ENCODE assay signal across 23 cellular contexts in genomic region chr2:134019871-134020270, GRCh38.
"Had no signal": no experiment of that assay in that cellular context is flagged by ENCODE, and none has a peak within 500 bp of the region (broad histone marks: within the 10 kb centered on the region; RNA-seq: fewer than 3 reads in every experiment).

No MANE protein-coding gene starts in this region.

- H3K9me3 Mint-ChIP-seq: activated B cell treated with CpG ODN at 0.5 μM for 24 hours; activated CD8-positive, alpha-beta T cell treated with anti-CD3 and anti-CD28 coated beads for 36 hours; activated naive CD4-positive, alpha-beta T cell treated with anti-CD3 and anti-CD28 coated beads, Interleukin-2, amount 10 ng/mL, durations not matched to agents 7 days and 5 days; activated naive CD8-positive, alpha-beta T cell treated with anti-CD3 and anti-CD28 coated beads, Interleukin-2, amount 10 ng/mL, durations not matched to agents 7 days and 5 days; activated T-cell treated with anti-CD3 and anti-CD28 coated beads, Interleukin-2, amount 50 U/mL, for 72 hours; activated T-helper 2 cell treated with anti-CD3 and anti-CD28 coated beads, Interferon-gamma antibody, Interleukin-2, Interleukin-4, amounts not matched to agents 10 μg/mL and 5 μg/mL and 100 μg/mL, durations not matched to agents 14 hours and 24 hours and 36 hours; T-cell had no signal

- ATAC-seq: activated CD8-positive, alpha-beta T cell treated with anti-CD3 and anti-CD28 coated beads for 36 hours; activated T-cell treated with anti-CD3 and anti-CD28 coated beads, Interleukin-2, amount 50 U/mL, for 72 hours had no signal

- DNase-seq: activated B cell treated with CpG ODN at 0.5 μM for 24 hours; activated CD8-positive, alpha-beta memory T cell treated with anti-CD3 and anti-CD28 coated beads, Interleukin-2, amount 50 U/mL, for 4 hours; activated CD8-positive, alpha-beta T cell treated with anti-CD3 and anti-CD28 coated beads for 36 hours; activated gamma-delta T cell treated with Interleukin-2 at 50 U/mL for 16 hours; activated naive CD4-positive, alpha-beta T cell treated with anti-CD3 and anti-CD28 coated beads, Interleukin-2, amount 10 ng/mL, durations not matched to agents 7 days and 5 days; activated naive CD8-positive, alpha-beta T cell treated with anti-CD3 and anti-CD28 coated beads, Interleukin-2, amount 10 ng/mL, durations not matched to agents 7 days and 5 days; activated T-cell treated with anti-CD3 and anti-CD28 coated beads, Interleukin-2, amount 50 U/mL, for 72 hours; adrenal gland; anterior cingulate cortex; caudate nucleus; KG1; NCI-H1048; NCI-H187 treated with DMSO at 0.1 percent for 48 hours; NCI-H2081 treated with DMSO at 0.1 percent for 48 hours; NCI-H446; NCI-H524; T-cell; T-helper 2 cell; T1000 had no signal

- H3K36me3 Mint-ChIP-seq: activated naive CD4-positive, alpha-beta T cell treated with anti-CD3 and anti-CD28 coated beads, Interleukin-2, amount 10 ng/mL, durations not matched to agents 7 days and 5 days; activated naive CD8-positive, alpha-beta T cell treated with anti-CD3 and anti-CD28 coated beads, Interleukin-2, amount 10 ng/mL, durations not matched to agents 7 days and 5 days; T-cell had no signal

- H3K4me3 Mint-ChIP-seq: activated B cell treated with CpG ODN at 0.5 μM for 24 hours; activated CD8-positive, alpha-beta T cell treated with anti-CD3 and anti-CD28 coated beads for 36 hours; activated naive CD4-positive, alpha-beta T cell treated with anti-CD3 and anti-CD28 coated beads, Interleukin-2, amount 10 ng/mL, durations not matched to agents 7 days and 5 days; activated naive CD8-positive, alpha-beta T cell treated with anti-CD3 and anti-CD28 coated beads, Interleukin-2, amount 10 ng/mL, durations not matched to agents 7 days and 5 days; activated T-cell treated with anti-CD3 and anti-CD28 coated beads, Interleukin-2, amount 50 U/mL, for 72 hours; T-cell had no signal

- H3K36me3 ChIP-seq: adrenal gland, breast epithelium had no signal

- H3K4me3 ChIP-seq: adrenal gland, breast epithelium, SK-N-MC had no signal

- FAIRE-seq: TTC549 had no signal

- H3K4me1 ChIP-seq: adrenal gland, breast epithelium had no signal

- H3K9me3 ChIP-seq: adrenal gland, breast epithelium had no signal

- H3K27me3 ChIP-seq: adrenal gland, breast epithelium had no signal

- H3K27me3 Mint-ChIP-seq: activated B cell treated with CpG ODN at 0.5 μM for 24 hours had no signal

- H3K27ac ChIP-seq: adrenal gland, breast epithelium, SK-N-MC had no signal

- H3K27ac Mint-ChIP-seq: activated B cell treated with CpG ODN at 0.5 μM for 24 hours; activated CD8-positive, alpha-beta T cell treated with anti-CD3 and anti-CD28 coated beads for 36 hours; activated naive CD4-positive, alpha-beta T cell treated with anti-CD3 and anti-CD28 coated beads, Interleukin-2, amount 10 ng/mL, durations not matched to agents 7 days and 5 days; activated naive CD8-positive, alpha-beta T cell treated with anti-CD3 and anti-CD28 coated beads, Interleukin-2, amount 10 ng/mL, durations not matched to agents 7 days and 5 days; activated T-cell treated with anti-CD3 and anti-CD28 coated beads, Interleukin-2, amount 50 U/mL, for 72 hours; activated T-helper 2 cell treated with anti-CD3 and anti-CD28 coated beads, Interferon-gamma antibody, Interleukin-2, Interleukin-4, amounts not matched to agents 10 μg/mL and 5 μg/mL and 100 μg/mL, durations not matched to agents 14 hours and 24 hours and 36 hours; T-cell had no signal
